8 cellular contexts compared by ENCODE assay signal in genomic region chr15:63892794-63893441, GRCh38.
DNase-seq lines count a peak whose midpoint lies in the region; ATAC-seq lines count a peak whose summit lies in the region.

No MANE protein-coding gene starts in this region.

- DNase-seq in activated CD4-positive, CD25-positive, alpha-beta regulatory T cell treated with anti-CD3 and anti-CD28 coated beads, Interleukin-2, amount 50 U/mL, for 16 hours (ENCODE audit: low read depth, low spot score): peak; percentile 30
- peak; percentile 25 for DNase-seq in effector CD8-positive, alpha-beta T cell (lab: John Stamatoyannopoulos, UW)
- peak; percentile 44 to 56 for DNase-seq in stimulated activated CD8-positive, alpha-beta memory T cell treated with anti-CD3 and anti-CD28 coated beads, Interleukin-2, amount 100 ng/mL, for 1 hour (ENCODE audit: low read depth in 2 of 2)
- DNase-seq in kidney tubule cell (ENCODE audit: low spot score) (no peak), COLO829 (ENCODE audit: low spot score) (no peak), DMS79 (lab: John Stamatoyannopoulos, UW) (no peak)

- ATAC-seq in HG02852 (IDR thresholded peaks at IDR 0.05; ENCODE audit: unreplicated experiment) (peak; percentile 50), GM19023 (IDR thresholded peaks at IDR 0.05; ENCODE audit: unreplicated experiment) (no peak)

Comparison
In these comparisons a context has a peak if more than half of its experiments do, and no peak if none do; other contexts are left out.
1. DNase-seq: peak in activated CD4-positive, CD25-positive, alpha-beta regulatory T cell treated with anti-CD3 and anti-CD28 coated beads, Interleukin-2, amount 50 U/mL, for 16 hours (single experiment), effector CD8-positive, alpha-beta T cell (single experiment) and stimulated activated CD8-positive, alpha-beta memory T cell treated with anti-CD3 and anti-CD28 coated beads, Interleukin-2, amount 100 ng/mL, for 1 hour (2 of 2); none in kidney tubule cell (single experiment), COLO829 (single experiment) and DMS79 (single experiment).